In genomic region chr1:93848352-93848883, GRCh38 we compare ENCODE assay signal across 8 cellular contexts. TPM values are rescaled to one million over a fixed set of nuclear protein-coding genes. Genes with fewer than 3 reads are reported as not detected.
DNase-seq lines count a peak whose midpoint lies in the region; ATAC-seq, FAIRE-seq and TF ChIP-seq lines count a peak whose summit lies in the region.

No MANE protein-coding gene starts in this region.

- H3K4me2 ChIP-seq in SU-DHL-6 (ENCODE audit: low read depth, low read length, poor library complexity, severe bottlenecking) = peak overlapping the region; percentile 96

- no peaks in the 10 kb centered on the region for H3K9me2 ChIP-seq in SU-DHL-6 (replicated peaks; ENCODE audit: insufficient read depth, low read length)

- H3K9me3 ChIP-seq in SU-DHL-6 (ENCODE audit: insufficient read depth, low read length) (no peaks in the 10 kb centered on the region), skeletal muscle tissue (ENCODE audit: control insufficient read depth in 3 of 3, low read length in 3 of 3) (peaks cover 0 to 3% (median 0%) of the 10 kb centered on the region in 3 donors)

- H3F3A ChIP-seq in SU-DHL-6 (ENCODE audit: insufficient read depth) = no peaks in the 10 kb centered on the region

- H3K27me3 ChIP-seq in SU-DHL-6 (ENCODE audit: low read length) = no peaks in the 10 kb centered on the region
- H3K27me3 ChIP-seq in skeletal muscle tissue (ENCODE audit: control insufficient read depth in 3 of 3, insufficient read depth in 3 of 3, low read length in 3 of 3) = no peaks in the 10 kb centered on the region

- no peak overlapping the region for H3K4me3 ChIP-seq in SU-DHL-6 (ENCODE audit: insufficient read depth, low read length, poor library complexity, severe bottlenecking)
- H3K4me3 ChIP-seq in fibroblast of the aortic adventitia (ENCODE audit: low read depth, low read length) = peak overlapping the region; percentile 77
- H3K4me3 ChIP-seq in skeletal muscle tissue (ENCODE audit: low read length in 3 of 3) = peak overlapping the region; percentile 89 to 95 (median 89)

- H3K9ac ChIP-seq in SU-DHL-6 (ENCODE audit: low read length) = peak overlapping the region; percentile 75; the same call in 1 of the 2 replicates
- H3K9ac ChIP-seq in skeletal muscle tissue (ENCODE audit: low read depth in 1 of 3, low read length in 3 of 3) = peak overlapping the region; percentile 89 to 91 (median 91)

- no peak for TF ChIP-seq POLR2A in GM12891 (IDR thresholded peaks at IDR 0.05; ENCODE audit: low read depth, low read length)

- H3K27ac ChIP-seq in SU-DHL-6 (ENCODE audit: low read depth, low read length) (no peak overlapping the region), skeletal muscle tissue (ENCODE audit: low read depth, low read length) (peak overlapping the region; percentile 91)

- no peaks in the 10 kb centered on the region for H3K79me2 ChIP-seq in SU-DHL-6 (ENCODE audit: insufficient read depth, low read length)

- DNase-seq in GM12891 (ENCODE audit: insufficient read length, low spot score) = no peak
- no peak for DNase-seq in fibroblast of the aortic adventitia (ENCODE audit: low read depth)
- DNase-seq in effector CD4-positive, alpha-beta T cell = no peak
- no peak for DNase-seq in NK-92 (lab: John Stamatoyannopoulos, UW; ENCODE audit: unreplicated experiment)
- no peak for DNase-seq in GM13977 (ENCODE audit: low spot score)

- H3K4me1 ChIP-seq in skeletal muscle tissue (ENCODE audit: control insufficient read depth in 3 of 3, insufficient read depth in 3 of 3, low read length in 3 of 3) = peaks cover 16 to 18% (median 18%) of the 10 kb centered on the region in 3 donors

- in situ Hi-C loops in GM13977 (cut with MboI; ENCODE audit: low pct_unique_long_range_greater_than_20kb, low sequenced_read_pairs, unreplicated experiment) = loop anchor here (25.0 kb wide), 1 partner anchor 411 kb away; the partner anchor contains the start of gene FNBP1L

- peak; percentile 20 for FAIRE-seq in GM12891 (lab: Jason Lieb, UNC)

- no peaks in the 10 kb centered on the region for H4K20me1 ChIP-seq in SU-DHL-6 (ENCODE audit: low read depth, low read length)

- TF ChIP-seq CTCF in SU-DHL-6 (IDR thresholded peaks at IDR 0.05; ENCODE audit: insufficient read depth, low read length, poor library complexity, severe bottlenecking) (no peak), fibroblast of the aortic adventitia (IDR thresholded peaks at IDR 0.05; ENCODE audit: insufficient read depth, low read length) (no peak), GM13977 (IDR thresholded peaks at IDR 0.05; ENCODE audit: extremely low read depth, insufficient read depth, missing control alignments) (no peak)

- peak overlapping the region; percentile 99 for H2AFZ ChIP-seq in SU-DHL-6 (ENCODE audit: low read depth, low read length, severe bottlenecking)

- H3K36me3 ChIP-seq in SU-DHL-6 (ENCODE audit: low read length) (no peaks in the 10 kb centered on the region), skeletal muscle tissue (ENCODE audit: control insufficient read depth in 3 of 3, insufficient read depth in 3 of 3, low read length in 3 of 3) (no peaks in the 10 kb centered on the region)

- ATAC-seq in HG02938 (IDR thresholded peaks at IDR 0.05; ENCODE audit: unreplicated experiment) = no peak

TF ChIP-seq in GM12891, 5 proteins besides CTCF, POLR2A, EP300 and RAD21:
- TF ChIP-seq POU2F2 (IDR thresholded peaks at IDR 0.05; ENCODE audit: low read depth, low read length) = no peak
- TF ChIP-seq TAF1 (IDR thresholded peaks at IDR 0.05; ENCODE audit: low read depth, low read length) = no peak
- TF ChIP-seq SPI1 (IDR thresholded peaks at IDR 0.05; ENCODE audit: low read depth, low read length) = no peak
- TF ChIP-seq POLR2AphosphoS5 (IDR thresholded peaks at IDR 0.05; ENCODE audit: low read depth, low read length) = no peak
- no peak for TF ChIP-seq PAX5 (IDR thresholded peaks at IDR 0.05; ENCODE audit: insufficient read depth, low read length, severe bottlenecking)

RNA-seq across cellular contexts. Expression of gene DNTTIP2, which starts 30.6 kb away (rescaled TPM):
- polyA plus RNA-seq in GM12891 (2012; ENCODE audit: low read depth, missing spikeins) = 55.9 TPM
- total RNA-seq in fibroblast of the aortic adventitia (ENCODE audit: low replicate concordance) (39.0 and 40.2 TPM in 2 replicates), skeletal muscle tissue (12.0 TPM)
